ENCODE assay signal across 8 cellular contexts in the genomic region with DNA sequence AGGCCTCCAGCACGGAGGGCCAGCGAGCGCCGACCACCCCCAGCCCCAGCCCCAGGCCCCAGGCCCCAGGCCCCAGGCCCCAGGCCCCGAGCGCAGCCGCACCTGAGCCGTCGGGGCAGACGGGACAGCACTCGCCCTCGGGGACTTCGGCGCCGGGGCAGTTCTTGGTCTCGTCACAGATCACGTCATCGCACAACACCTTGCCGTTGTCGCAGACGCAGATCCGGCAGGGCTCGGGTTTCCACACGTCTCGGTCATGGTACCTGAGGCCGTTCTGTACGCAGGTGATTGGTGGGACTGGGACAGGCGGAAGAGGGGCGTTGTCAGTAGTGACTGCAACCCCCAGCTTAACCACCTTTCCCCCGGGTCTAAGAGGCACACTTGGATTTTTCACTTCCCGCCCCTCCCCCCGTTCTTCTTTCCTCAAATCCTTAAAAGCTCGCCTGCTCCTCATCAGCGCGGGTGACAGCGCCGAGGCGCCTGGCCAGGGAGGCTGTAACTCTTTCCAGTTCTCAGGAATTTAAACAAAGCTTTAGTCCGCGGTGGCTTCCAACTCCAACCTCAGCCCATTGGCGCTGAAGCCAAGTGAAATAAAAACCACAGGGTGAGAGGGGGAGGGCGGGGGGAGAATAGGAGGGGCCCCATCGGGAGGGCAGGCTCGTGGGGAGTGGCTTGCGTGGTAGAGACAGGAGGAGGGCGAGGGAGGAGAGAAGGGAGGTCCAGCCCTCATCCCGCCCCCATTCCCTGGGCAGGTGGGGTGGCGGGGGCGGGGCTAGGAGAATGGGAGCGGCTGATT. TPM values are rescaled to one million over a fixed set of nuclear protein-coding genes. Genes with fewer than 3 reads are reported as not detected.
DNase-seq lines count a peak whose midpoint lies in the region; ATAC-seq and TF ChIP-seq lines count a peak whose summit lies in the region.

No MANE protein-coding gene starts in this region.

- H3K27me3 ChIP-seq in BLaER1 (peaks cover 48% of the 10 kb centered on the region), body of pancreas (peaks cover 0 to 12% of the 10 kb centered on the region in 2 donors)

- intact Hi-C loops in body of pancreas (cut with DNase I): loop anchor here (5.0 kb wide), 1 partner anchor 72 kb away; a partner anchor contains a TSS

- H4K20me1 ChIP-seq in BLaER1: no peaks in the 10 kb centered on the region; the same call in 1 of the 2 replicates

- ATAC-seq in GM21515 (IDR thresholded peaks at IDR 0.05; ENCODE audit: unreplicated experiment) (peak; percentile 31), body of pancreas (peak; percentile 90), GM18861 (IDR thresholded peaks at IDR 0.05; ENCODE audit: unreplicated experiment) (no peak)

- DNase-seq in NCI-H128 (lab: John Stamatoyannopoulos, UW; ENCODE audit: unreplicated experiment) (peak; percentile 31), T1000 (lab: John Stamatoyannopoulos, UW) (peak; percentile 91), body of pancreas (peak; percentile 85 to 94 (median 92))

- H3K36me3 ChIP-seq in BLaER1 (no peaks in the 10 kb centered on the region), body of pancreas (replicated peaks in 1 of 2; ENCODE audit: insufficient read depth in 1 of 2, low read depth in 2 of 2) (no peaks in the 10 kb centered on the region)

- no peak for TF ChIP-seq CTCF in body of pancreas (IDR thresholded peaks at IDR 0.05)

- no peaks in the 10 kb centered on the region for H3K9me3 ChIP-seq in BLaER1
- no peaks in the 10 kb centered on the region for H3K9me3 ChIP-seq in body of pancreas
- H3K9me3 ChIP-seq in iPS-18c (ENCODE audit: control insufficient read depth, insufficient read depth, low read length): no peaks in the 10 kb centered on the region

- peak in 2 of 3 donors; percentile 65 to 66 for TF ChIP-seq POLR2A in body of pancreas (IDR thresholded peaks at IDR 0.05)

- H3K27ac ChIP-seq in BLaER1 (no peak overlapping the region), body of pancreas (peak overlapping the region; percentile 41 to 83 (median 65)), skin epidermis (peak overlapping the region in 20 of 21 experiments; percentile 35 to 97 (median 80))

- H3K4me1 ChIP-seq in BLaER1: peaks cover 35% of the 10 kb centered on the region
- peaks cover 27% of the 10 kb centered on the region for H3K4me1 ChIP-seq in body of pancreas

- 2 to 4% methylated on average over 24 to 49 of the region's 50 CpGs for WGBS in body of pancreas, 2 donors

- peak overlapping the region; percentile 6; the same call in 1 of the 2 replicates for H3K9ac ChIP-seq in BLaER1

- H3K4me2 ChIP-seq in BLaER1: peak overlapping the region; percentile 85

- peak overlapping the region; percentile 65 for H3K4me3 ChIP-seq in BLaER1
- no peak overlapping the region for H3K4me3 ChIP-seq in body of pancreas
- peak overlapping the region; percentile 60 for H3K4me3 ChIP-seq in iPS-18c (ENCODE audit: insufficient read depth, low read depth, low read length)
- peak overlapping the region; percentile 29 to 51 (median 44) for H3K4me3 ChIP-seq in skin epidermis

RNA-seq across cellular contexts. Expression of a gene that starts 1.6 kb away (rescaled TPM):
- total RNA-seq in body of pancreas: 10 to 100 TPM; 11.2 to 62.3 TPM

RNA-seq across cellular contexts. Expression of a gene that starts 34.0 kb away (rescaled TPM):
- total RNA-seq in body of pancreas: 1 to 10 TPM in 1 of 2 donors, not detected in 1; 1.3 TPM

RNA-seq across cellular contexts. Expression of a gene that starts 49.4 kb away (rescaled TPM):
- total RNA-seq in body of pancreas: 10 to 100 TPM; 20.0 to 31.0 TPM

Comparison
In these comparisons a context has a peak if more than half of its experiments do, and no peak if none do; other contexts are left out.
1. H3K4me3 ChIP-seq: peak in BLaER1 (single experiment), iPS-18c (single experiment) and skin epidermis (7 of 7); none in body of pancreas (0 of 2).
2. DNase-seq: peak in every context shown above with its lines; median percentile 92 in body of pancreas; 91 in T1000; 31 in NCI-H128.